ENCODE assay signal across 17 cellular contexts in genomic region chrX:45755719-45756118, GRCh38.
DNase-seq lines count a peak whose midpoint lies in the region; ATAC-seq and FAIRE-seq lines count a peak whose summit lies in the region.
"Had no signal": no experiment of that assay in that cellular context is flagged by ENCODE, and none has a peak within 500 bp of the region (broad histone marks: within the 10 kb centered on the region; RNA-seq: fewer than 3 reads in every experiment).

No MANE protein-coding gene starts in this region.

- H2BK5ac ChIP-seq in mesenchymal stem cell (ENCODE audit: low read depth, low read length, poor library complexity, severe bottlenecking): no peak overlapping the region

- H3K36me3 Mint-ChIP-seq in T-helper 1 cell treated with Interleukin-12 subunit alpha and Interleukin-12 subunit beta and Interleukin-4 antibody, amounts not matched to agents 30 μg/mL and 1 μg/mL, for 36 hours (ENCODE audit: low read depth): peaks cover 13% of the 10 kb centered on the region
- peaks cover 40% of the 10 kb centered on the region for H3K36me3 Mint-ChIP-seq in activated CD4-positive, alpha-beta memory T cell treated with anti-CD3 and anti-CD28 coated beads for 36 hours

- H3K4me1 ChIP-seq in mesenchymal stem cell (ENCODE audit: control insufficient read depth, insufficient read depth, low read depth, low read length): peaks cover 2% of the 10 kb centered on the region
- H3K4me1 ChIP-seq: testis had no signal

- CTCF ChIA-PET in activated CD4-positive, alpha-beta memory T cell treated with anti-CD3 and anti-CD28 coated beads for 36 hours (lab: Charles Lee): no interaction called here

- no peaks in the 10 kb centered on the region for H3K79me1 ChIP-seq in mesenchymal stem cell (replicated peaks; ENCODE audit: low read length, poor library complexity, severe bottlenecking)

- peaks cover 40% of the 10 kb centered on the region for H3K4me1 Mint-ChIP-seq in T-helper 1 cell treated with Interleukin-12 subunit alpha and Interleukin-12 subunit beta and Interleukin-4 antibody, amounts not matched to agents 30 μg/mL and 1 μg/mL, for 36 hours (ENCODE audit: low read depth)
- peaks cover 48% of the 10 kb centered on the region for H3K4me1 Mint-ChIP-seq in activated CD4-positive, alpha-beta memory T cell treated with anti-CD3 and anti-CD28 coated beads for 36 hours (ENCODE audit: low read depth)

- H2BK120ac ChIP-seq in mesenchymal stem cell (ENCODE audit: low read depth, low read length): no peak overlapping the region

- H3K23ac ChIP-seq in mesenchymal stem cell (ENCODE audit: low read length in 2 of 2): no peak overlapping the region

- H2BK15ac ChIP-seq in mesenchymal stem cell (ENCODE audit: low read depth, poor library complexity, severe bottlenecking): no peak overlapping the region

- ATAC-seq in GM19397 (IDR thresholded peaks at IDR 0.05; ENCODE audit: unreplicated experiment) (no peak), HG02981 (IDR thresholded peaks at IDR 0.05; ENCODE audit: unreplicated experiment) (no peak)

- H3K27ac Mint-ChIP-seq in T-helper 1 cell treated with Interleukin-12 subunit alpha and Interleukin-12 subunit beta and Interleukin-4 antibody, amounts not matched to agents 30 μg/mL and 1 μg/mL, for 36 hours: peak overlapping the region; percentile 73
- peak overlapping the region; percentile 86 for H3K27ac Mint-ChIP-seq in activated CD4-positive, alpha-beta memory T cell treated with anti-CD3 and anti-CD28 coated beads for 36 hours
- H3K27ac Mint-ChIP-seq: memory B cell had no signal

- H3K9ac ChIP-seq in mesenchymal stem cell (ENCODE audit: low read length): peak overlapping the region; percentile 99

- peak overlapping the region in 1 of 2 experiments; percentile 36 for H3K4me3 ChIP-seq in mesenchymal stem cell (ENCODE audit: insufficient read depth in 1 of 2, low read depth in 1 of 2, low read length in 2 of 2)
- H3K4me3 ChIP-seq: testis had no signal

- no peak overlapping the region for H3K4me2 ChIP-seq in mesenchymal stem cell (ENCODE audit: low read length, poor library complexity, severe bottlenecking)

- DNase-seq in T-helper 1 cell (no peak), GM18507 (ENCODE audit: extremely low spot score, insufficient read length, low read depth) (no peak), mesenchymal stem cell (no peak), NCI-H128 (lab: John Stamatoyannopoulos, UW; ENCODE audit: unreplicated experiment) (no peak)
- no peak for DNase-seq in activated CD4-positive, alpha-beta memory T cell treated with anti-CD3 and anti-CD28 coated beads for 36 hours
- DNase-seq: activated CD8-positive, alpha-beta memory T cell treated with anti-CD3 and anti-CD28 coated beads, Interleukin-2, amount 50 U/mL, for 4 hours; anterior cingulate cortex; NCI-H510A treated with DMSO at 0.1 percent for 48 hours; occipital lobe; RPMI8226; stimulated activated CD4-positive, alpha-beta T cell treated with anti-CD3 and anti-CD28 coated beads, Interleukin-12 subunit alpha, Interleukin-12 subunit beta, amount 100 ng/mL, for 4 hours; testis had no signal

- H3K9me3 Mint-ChIP-seq in T-helper 1 cell treated with Interleukin-12 subunit alpha and Interleukin-12 subunit beta and Interleukin-4 antibody, amounts not matched to agents 30 μg/mL and 1 μg/mL, for 36 hours: no peaks in the 10 kb centered on the region
- H3K9me3 Mint-ChIP-seq in activated CD4-positive, alpha-beta memory T cell treated with anti-CD3 and anti-CD28 coated beads for 36 hours: no peaks in the 10 kb centered on the region
- H3K9me3 Mint-ChIP-seq: memory B cell had no signal

- peak overlapping the region; percentile 48 for H3K4me3 Mint-ChIP-seq in T-helper 1 cell treated with Interleukin-12 subunit alpha and Interleukin-12 subunit beta and Interleukin-4 antibody, amounts not matched to agents 30 μg/mL and 1 μg/mL, for 36 hours
- peak overlapping the region; percentile 39 for H3K4me3 Mint-ChIP-seq in activated CD4-positive, alpha-beta memory T cell treated with anti-CD3 and anti-CD28 coated beads for 36 hours
- H3K4me3 Mint-ChIP-seq: memory B cell had no signal

- peak overlapping the region; percentile 65 for H2AK5ac ChIP-seq in mesenchymal stem cell (ENCODE audit: low read length, severe bottlenecking)

- peak overlapping the region in 1 of 2 experiments; percentile 80 for H3K18ac ChIP-seq in mesenchymal stem cell (ENCODE audit: low read depth in 1 of 2, low read length in 2 of 2)

- H4K8ac ChIP-seq in mesenchymal stem cell (ENCODE audit: low read length): no peak overlapping the region

- H4K91ac ChIP-seq in mesenchymal stem cell (ENCODE audit: low read length): no peak overlapping the region

- FAIRE-seq in GM18507 (lab: Jason Lieb, UNC): peak; percentile 12
- FAIRE-seq: A204.1 had no signal

- H3K27ac ChIP-seq in mesenchymal stem cell (ENCODE audit: low read length, poor library complexity, severe bottlenecking): peak overlapping the region; percentile 76
- H3K27ac ChIP-seq: testis had no signal

- no peak overlapping the region for H2BK12ac ChIP-seq in mesenchymal stem cell (ENCODE audit: low read length in 2 of 2)

- H3K27me3 Mint-ChIP-seq in T-helper 1 cell treated with Interleukin-12 subunit alpha and Interleukin-12 subunit beta and Interleukin-4 antibody, amounts not matched to agents 30 μg/mL and 1 μg/mL, for 36 hours (ENCODE audit: low read depth): no peaks in the 10 kb centered on the region
- H3K27me3 Mint-ChIP-seq in activated CD4-positive, alpha-beta memory T cell treated with anti-CD3 and anti-CD28 coated beads for 36 hours: no peaks in the 10 kb centered on the region
- H3K27me3 Mint-ChIP-seq: memory B cell had no signal

- no peak overlapping the region for H2AFZ ChIP-seq in mesenchymal stem cell (ENCODE audit: low read depth, low read length)

- H3K27me3 ChIP-seq in mesenchymal stem cell (ENCODE audit: control insufficient read depth in 1 of 2, insufficient read depth in 1 of 2, low read length in 2 of 2): no peaks in the 10 kb centered on the region
- H3K27me3 ChIP-seq: testis had no signal

- POLR2A ChIA-PET in activated CD4-positive, alpha-beta memory T cell treated with anti-CD3 and anti-CD28 coated beads for 36 hours (lab: Charles Lee): interaction anchor here (0.9 to 4.0 kb wide), 4 partner anchors 10 to 46 kb away, joined by 3 to 15 read pairs (median 6); no protein-coding TSS in a partner anchor

- peaks cover 0 to 90% of the 10 kb centered on the region in 2 experiments for H3K36me3 ChIP-seq in mesenchymal stem cell (ENCODE audit: control insufficient read depth in 1 of 2, insufficient read depth in 2 of 2, low read depth in 1 of 2, low read length in 2 of 2)

- WGBS in mesenchymal stem cell: no CpG with 5 or more reads among the region's 2 CpGs

- intact Hi-C loops in activated CD4-positive, alpha-beta memory T cell treated with anti-CD3 and anti-CD28 coated beads for 36 hours (cut with micrococcal nuclease): loop anchor here (5.0 to 10.0 kb wide), 2 partner anchors 238 to 431 kb away; no protein-coding TSS in a partner anchor

- H3K14ac ChIP-seq in mesenchymal stem cell (ENCODE audit: low read length in 2 of 2): no peak overlapping the region

- peak overlapping the region in 1 of 2 experiments; percentile 67 for H3K4ac ChIP-seq in mesenchymal stem cell (ENCODE audit: low read depth in 1 of 2, low read length in 2 of 2)

- H3K9me3 ChIP-seq in mesenchymal stem cell (ENCODE audit: control insufficient read depth, low read length): no peaks in the 10 kb centered on the region
- H3K9me3 ChIP-seq: testis had no signal
